8 cellular contexts compared by ENCODE assay signal in genomic region chr6:13303668-13304017, GRCh38. TPM values are rescaled to one million over a fixed set of nuclear protein-coding genes. Genes with fewer than 3 reads are reported as not detected.
DNase-seq lines count a peak whose midpoint lies in the region; ATAC-seq lines count a peak whose summit lies in the region.

No MANE protein-coding gene starts in this region.

- ATAC-seq in GM19452 (IDR thresholded peaks at IDR 0.05; ENCODE audit: unreplicated experiment), result peak; percentile 49
- peak; percentile 51 for ATAC-seq in HG03520 (IDR thresholded peaks at IDR 0.05; ENCODE audit: unreplicated experiment)
- ATAC-seq in activated naive CD8-positive, alpha-beta T cell treated with anti-CD3 and anti-CD28 coated beads, Interleukin-2, amount 10 ng/mL, durations not matched to agents 7 days and 5 days (ENCODE audit: low read depth), result no peak

- H3K9me3 Mint-ChIP-seq in activated naive CD8-positive, alpha-beta T cell treated with anti-CD3 and anti-CD28 coated beads, Interleukin-2, amount 10 ng/mL, durations not matched to agents 7 days and 5 days, result no peaks in the 10 kb centered on the region

- H3K36me3 Mint-ChIP-seq in activated naive CD8-positive, alpha-beta T cell treated with anti-CD3 and anti-CD28 coated beads, Interleukin-2, amount 10 ng/mL, durations not matched to agents 7 days and 5 days, result peaks cover 39% of the 10 kb centered on the region

- no peaks in the 10 kb centered on the region for H3K27me3 Mint-ChIP-seq in activated naive CD8-positive, alpha-beta T cell treated with anti-CD3 and anti-CD28 coated beads, Interleukin-2, amount 10 ng/mL, durations not matched to agents 7 days and 5 days

- POLR2A ChIA-PET in activated naive CD8-positive, alpha-beta T cell treated with anti-CD3 and anti-CD28 coated beads, Interleukin-2, amount 10 ng/mL, durations not matched to agents 7 days and 5 days (lab: Charles Lee), result interaction anchor here (3.2 kb wide), 1 partner anchor 24 kb away, joined by 21 read pairs; the partner anchor contains the start of gene TBC1D7

- H3K27ac Mint-ChIP-seq in activated naive CD8-positive, alpha-beta T cell treated with anti-CD3 and anti-CD28 coated beads, Interleukin-2, amount 10 ng/mL, durations not matched to agents 7 days and 5 days, result peak overlapping the region; percentile 78

- DNase-seq in DMS53 (lab: John Stamatoyannopoulos, UW) (peak; percentile 44), iris pigment epithelial cell (ENCODE audit: low read depth) (peak; percentile 90), SHP77 treated with DMSO at 0.1 percent for 48 hours (lab: John Stamatoyannopoulos, UW) (no peak)
- no peak for DNase-seq in activated naive CD8-positive, alpha-beta T cell treated with anti-CD3 and anti-CD28 coated beads, Interleukin-2, amount 10 ng/mL, durations not matched to agents 7 days and 5 days
- DNase-seq in stimulated activated CD8-positive, alpha-beta memory T cell treated with anti-CD3 and anti-CD28 coated beads, Interleukin-4, amount 100 ng/mL, for 24 hours (ENCODE audit: low read depth), result peak; percentile 10
- DNase-seq in central memory CD4-positive, alpha-beta T cell, result no peak

- no peak overlapping the region for H3K4me3 Mint-ChIP-seq in activated naive CD8-positive, alpha-beta T cell treated with anti-CD3 and anti-CD28 coated beads, Interleukin-2, amount 10 ng/mL, durations not matched to agents 7 days and 5 days

- H3K4me1 Mint-ChIP-seq in activated naive CD8-positive, alpha-beta T cell treated with anti-CD3 and anti-CD28 coated beads, Interleukin-2, amount 10 ng/mL, durations not matched to agents 7 days and 5 days, result peaks cover 23% of the 10 kb centered on the region

RNA-seq across cellular contexts. Expression of gene TBC1D7, which starts 24.7 kb away (rescaled TPM):
- 10 to 100 TPM; 19.0 to 23.5 TPM for total RNA-seq in activated naive CD8-positive, alpha-beta T cell treated with anti-CD3 and anti-CD28 coated beads, Interleukin-2, amount 10 ng/mL, durations not matched to agents 7 days and 5 days

Comparison
In these comparisons a context has a peak if more than half of its experiments do, and no peak if none do; other contexts are left out.
1. DNase-seq: peak in DMS53 (single experiment), iris pigment epithelial cell (single experiment) and stimulated activated CD8-positive, alpha-beta memory T cell treated with anti-CD3 and anti-CD28 coated beads, Interleukin-4, amount 100 ng/mL, for 24 hours (single experiment); none in activated naive CD8-positive, alpha-beta T cell treated with anti-CD3 and anti-CD28 coated beads, Interleukin-2, amount 10 ng/mL, durations not matched to agents 7 days and 5 days (single experiment), SHP77 treated with DMSO at 0.1 percent for 48 hours (single experiment) and central memory CD4-positive, alpha-beta T cell (single experiment).